Comparison of ENCODE assay signal across 8 cellular contexts in the genomic region with DNA sequence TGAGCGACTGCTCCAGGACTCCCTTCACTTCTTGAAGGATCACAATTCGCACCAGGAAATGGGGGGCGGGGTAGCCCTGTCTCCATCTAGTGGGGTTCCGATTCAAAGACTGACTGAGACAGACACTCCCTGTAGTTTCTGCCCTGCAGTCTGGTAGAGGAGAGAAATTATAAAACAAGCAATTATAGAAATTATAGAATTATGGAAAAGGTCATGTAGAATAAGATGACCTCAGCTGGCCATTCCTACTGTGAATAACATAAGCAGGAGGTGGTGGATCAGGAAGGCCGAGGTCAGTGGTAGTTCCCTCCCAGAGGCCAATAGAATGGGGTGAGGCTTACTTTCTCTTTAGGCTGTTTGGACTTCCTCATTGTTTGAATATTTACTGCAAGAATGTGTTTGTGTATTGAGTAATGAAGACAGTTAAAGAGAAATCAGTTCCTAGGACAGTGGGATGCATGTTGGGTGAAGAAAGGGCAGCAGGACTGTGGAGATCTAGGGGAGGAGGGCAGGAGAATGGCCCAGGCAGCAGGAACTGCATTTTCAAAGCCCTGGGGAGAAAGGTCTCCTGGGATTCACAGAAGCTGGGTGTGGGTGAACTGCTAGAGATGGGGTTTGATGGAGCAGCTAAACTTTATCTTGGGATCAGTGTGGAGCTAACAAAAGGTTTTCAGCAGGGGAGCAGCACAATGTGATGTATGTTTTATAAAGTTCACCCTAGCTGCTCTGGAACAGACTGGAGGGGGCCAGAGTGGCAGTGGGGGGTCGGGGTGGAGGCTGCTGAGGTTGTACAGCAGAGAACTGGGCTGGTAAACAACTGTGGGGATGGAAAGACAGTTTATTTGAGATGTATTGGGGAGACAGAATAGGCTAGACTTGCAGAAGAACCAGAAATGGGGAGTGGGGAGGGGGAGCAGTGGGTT. TPM values are rescaled to one million over a fixed set of nuclear protein-coding genes. Genes with fewer than 3 reads are reported as not detected.
DNase-seq lines count a peak whose midpoint lies in the region; ATAC-seq and TF ChIP-seq lines count a peak whose summit lies in the region.

No MANE protein-coding gene starts in this region.

- peak; percentile 83 for DNase-seq in SIG-M5 treated with dmso at 0.1 percent for 504 hours (lab: John Stamatoyannopoulos, UW; ENCODE audit: unreplicated experiment)
- DNase-seq in SIG-M5 (lab: John Stamatoyannopoulos, UW) = no peak
- DNase-seq in colonic mucosa = peak; percentile 71
- peak; percentile 71 to 75 (median 73) for DNase-seq in mucosa of descending colon

- H3K27ac ChIP-seq in OCI-LY3 (ENCODE audit: low read length) = no peak overlapping the region
- H3K27ac ChIP-seq in colonic mucosa = peak overlapping the region; percentile 97

- no peaks in the 10 kb centered on the region for H4K20me1 ChIP-seq in OCI-LY3 (ENCODE audit: insufficient read depth, low read length)

- no peaks in the 10 kb centered on the region for H3K27me3 ChIP-seq in OCI-LY3 (ENCODE audit: low read depth, low read length)
- no peaks in the 10 kb centered on the region for H3K27me3 ChIP-seq in colonic mucosa

- TF ChIP-seq CTCF in OCI-LY3 (IDR thresholded peaks at IDR 0.05; ENCODE audit: low read depth, low read length) (no peak), colonic mucosa (IDR thresholded peaks at IDR 0.05) (no peak), mucosa of descending colon (IDR thresholded peaks at IDR 0.05) (no peak)

- peak overlapping the region; percentile 76 for H3K4me2 ChIP-seq in OCI-LY3 (ENCODE audit: low read length)

- intact Hi-C loops in colonic mucosa (cut with DNase I) = loop anchor here (5.0 kb wide), 1 partner anchor 53 kb away; no protein-coding TSS in a partner anchor
- intact Hi-C loops in mucosa of descending colon (cut with DNase I, micrococcal nuclease) = no loop called here

- H3K36me3 ChIP-seq in OCI-LY3 (replicated peaks; ENCODE audit: low read depth, low read length) (peaks cover 7% of the 10 kb centered on the region), colonic mucosa (no peaks in the 10 kb centered on the region), mucosa of descending colon (ENCODE audit: low read depth) (no peaks in the 10 kb centered on the region)

- no peak overlapping the region for H2AFZ ChIP-seq in OCI-LY3 (ENCODE audit: low read depth, low read length)

- H3K4me1 ChIP-seq in OCI-LY3 (ENCODE audit: low read length) = peaks cover 21% of the 10 kb centered on the region
- peaks cover 3% of the 10 kb centered on the region for H3K4me1 ChIP-seq in colonic mucosa
- peaks cover 18% of the 10 kb centered on the region for H3K4me1 ChIP-seq in mucosa of descending colon (ENCODE audit: low read depth)

- H3K9ac ChIP-seq in OCI-LY3 (ENCODE audit: low read length) = no peak overlapping the region
- peak overlapping the region; percentile 50 to 58 for H3K9ac ChIP-seq in colonic mucosa (ENCODE audit: low read depth in 2 of 2, low read length in 2 of 2)

- no peaks in the 10 kb centered on the region for H3K79me2 ChIP-seq in OCI-LY3 (ENCODE audit: low read length)

- ATAC-seq in mucosa of descending colon (peak; percentile 68), GM21360 (IDR thresholded peaks at IDR 0.05; ENCODE audit: unreplicated experiment) (no peak), HG02759 (IDR thresholded peaks at IDR 0.05; ENCODE audit: unreplicated experiment) (no peak), GM18870 (IDR thresholded peaks at IDR 0.05; ENCODE audit: unreplicated experiment) (no peak)

- H3K9me3 ChIP-seq in OCI-LY3 (ENCODE audit: insufficient read depth, low read length) (peaks cover 18% of the 10 kb centered on the region), colonic mucosa (peaks cover 6% of the 10 kb centered on the region), mucosa of descending colon (peaks cover 24% of the 10 kb centered on the region)

- H3K4me3 ChIP-seq in OCI-LY3 (ENCODE audit: low read length) (peak overlapping the region; percentile 76), colonic mucosa (no peak overlapping the region), mucosa of descending colon (peak overlapping the region; percentile 1)

RNA-seq across cellular contexts. Expression of a gene that starts 2.1 kb away (rescaled TPM):
- total RNA-seq in colonic mucosa (1 to 10 TPM; 2.7 to 6.1 TPM), mucosa of descending colon (1 to 10 TPM; 5.0 to 5.6 (median 5.1) TPM)

RNA-seq across cellular contexts. Expression of a gene that starts 13.8 kb away (rescaled TPM):
- total RNA-seq in colonic mucosa = 10 to 100 TPM; 13.2 to 18.1 TPM
- total RNA-seq in mucosa of descending colon = 10 to 100 TPM; 14.5 to 18.6 (median 18.2) TPM

RNA-seq across cellular contexts. Expression of a gene that starts 47.7 kb away (rescaled TPM):
- total RNA-seq in colonic mucosa (10 to 100 TPM in 1 of 2 donors, 1 to 10 TPM in 1; 4.6 to 23.3 TPM), mucosa of descending colon (1 to 10 TPM; 3.6 to 8.2 (median 4.1) TPM)

RNA-seq across cellular contexts. Expression of a gene that starts 59.7 kb away (rescaled TPM):
- total RNA-seq in colonic mucosa (10 to 100 TPM; 30.3 to 61.3 TPM), mucosa of descending colon (10 to 100 TPM; 50.7 to 55.7 (median 51.7) TPM)
